In the genomic region with DNA sequence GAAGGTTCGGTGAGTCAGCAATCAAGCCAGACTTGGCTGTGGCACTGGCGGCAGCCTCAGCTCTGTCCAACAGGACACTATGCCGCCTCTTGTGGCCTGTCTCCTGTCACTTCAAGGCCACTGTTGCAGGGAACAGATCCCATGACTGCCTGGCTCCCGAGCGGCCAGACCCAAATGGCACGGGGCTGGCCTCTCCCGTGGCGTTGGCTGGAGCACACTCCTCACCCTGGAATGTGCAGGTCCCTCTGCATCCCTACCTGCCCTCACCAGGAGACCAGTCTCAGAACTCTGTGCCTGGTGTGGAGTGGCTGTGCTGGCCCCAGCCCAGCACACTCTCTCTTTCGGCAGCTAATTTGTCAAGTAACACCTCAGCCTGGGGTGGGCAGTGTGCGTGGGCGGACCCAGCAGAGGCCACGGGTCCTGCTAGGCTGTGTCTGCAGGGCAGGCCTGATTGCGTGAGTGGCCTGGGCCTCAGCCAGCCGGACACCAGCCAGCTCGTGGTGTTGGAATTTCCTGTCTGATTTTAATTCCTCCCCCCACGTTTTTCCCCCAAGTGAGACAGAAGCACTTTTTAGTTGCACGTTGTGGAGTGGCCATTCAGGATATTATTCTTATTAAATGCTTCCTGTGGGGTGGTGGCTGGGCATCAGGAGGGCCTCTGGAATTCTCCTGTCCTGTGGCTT, we compare ENCODE assay signal across 10 cellular contexts.
A peak's percentile ranks its signal among the peaks of the same experiment; 100 is the strongest.
DNase-seq lines count a peak whose midpoint lies in the region; ATAC-seq lines count a peak whose summit lies in the region.
"Had no signal": no experiment of that assay in that cellular context is flagged by ENCODE, and none has a peak within 500 bp of the region (broad histone marks: within the 10 kb centered on the region; RNA-seq: fewer than 3 reads in every experiment).

No MANE protein-coding gene starts in this region.

- peak overlapping the region; percentile 81 for H3K27ac ChIP-seq in ACC112 (ENCODE audit: low read depth, low read length)
- H3K27ac ChIP-seq: BLaER1 had no signal

- H3K36me3 ChIP-seq in ACC112 (ENCODE audit: insufficient read depth, low read length), result no peaks in the 10 kb centered on the region
- H3K36me3 ChIP-seq: BLaER1 had no signal

- no peak overlapping the region for H2AFZ ChIP-seq in ACC112 (ENCODE audit: low read length, unreplicated experiment)

- no peak for ATAC-seq in GM19395 (IDR thresholded peaks at IDR 0.05; ENCODE audit: unreplicated experiment)

- DNase-seq in OCI-M1 (lab: John Stamatoyannopoulos, UW) (peak; percentile 57), epidermal melanocyte (ENCODE audit: insufficient read length, low spot score) (peak; percentile 70), medulla oblongata (ENCODE audit: extremely low spot score) (peak; percentile 45), cerebellar nuclear complex (lab: John Stamatoyannopoulos, UW) (no peak), COLO668 (lab: John Stamatoyannopoulos, UW; ENCODE audit: unreplicated experiment) (no peak)
- DNase-seq in activated CD4-positive, CD25-positive, alpha-beta regulatory T cell (lab: John Stamatoyannopoulos, UW), result no peak
- DNase-seq: activated effector memory CD4-positive, alpha-beta T cell treated with anti-CD3 and anti-CD28 coated beads, Interleukin-2, amount 50 U/mL, for 16 hours had no signal

- H3K4me1 ChIP-seq in ACC112 (ENCODE audit: control insufficient read depth, insufficient read depth, low read length, unreplicated experiment), result peaks cover 67% of the 10 kb centered on the region

- H3K27me3 ChIP-seq in ACC112 (ENCODE audit: insufficient read depth, low read length), result no peaks in the 10 kb centered on the region
- H3K27me3 ChIP-seq: BLaER1 had no signal

- H3K79me2 ChIP-seq in ACC112 (ENCODE audit: control insufficient read depth, insufficient read depth, low read length, unreplicated experiment), result peaks cover 23% of the 10 kb centered on the region

- peak overlapping the region; percentile 53 for H3K4me3 ChIP-seq in ACC112 (ENCODE audit: low read depth, low read length)
- H3K4me3 ChIP-seq: BLaER1 had no signal

Comparison
In these comparisons a context has a peak if more than half of its experiments do, and no peak if none do; other contexts are left out.
1. DNase-seq: peak in OCI-M1 (single experiment), epidermal melanocyte (single experiment) and medulla oblongata (single experiment); none in activated CD4-positive, CD25-positive, alpha-beta regulatory T cell (0 of 4), cerebellar nuclear complex (0 of 2) and COLO668 (single experiment).